In genomic region chr2:216033403-216033802, GRCh38 we compare ENCODE assay signal across 12 cellular contexts. TPM values are rescaled to one million over a fixed set of nuclear protein-coding genes. Genes with fewer than 3 reads are reported as not detected.
DNase-seq lines count a peak whose midpoint lies in the region; ATAC-seq and TF ChIP-seq lines count a peak whose summit lies in the region.
"Had no signal": no experiment of that assay in that cellular context is flagged by ENCODE, and none has a peak within 500 bp of the region (broad histone marks: within the 10 kb centered on the region; RNA-seq: fewer than 3 reads in every experiment).

No MANE protein-coding gene starts in this region.

- intact Hi-C loops in activated CD4-positive, alpha-beta T cell treated with anti-CD3 and anti-CD28 coated beads for 36 hours (cut with DNase I, micrococcal nuclease) = loop anchor here (2.0 to 5.0 kb wide), 6 partner anchors 17 to 379 kb away; partner anchors contain the start of genes PECR (in 1 of the 2), SMARCAL1 (in 1 of the 2) and TMEM169 (in 1 of the 2)
- intact Hi-C loops in activated CD4-positive, alpha-beta T cell treated with anti-CD3 and anti-CD28 coated beads, Interleukin-2, amount 10 ng/mL, durations not matched to agents 24 days and 14 days (cut with micrococcal nuclease) = loop anchor here (2.0 to 5.0 kb wide), 2 partner anchors 75 to 189 kb away; partner anchors contain the start of gene XRCC5
- intact Hi-C loops in testis (cut with DNase I; ENCODE audit: low total_unique reads) = no loop called here

- H3K27ac Mint-ChIP-seq in activated CD4-positive, alpha-beta T cell treated with anti-CD3 and anti-CD28 coated beads for 36 hours = peak overlapping the region; percentile 44
- no peak overlapping the region for H3K27ac Mint-ChIP-seq in activated CD4-positive, alpha-beta T cell treated with anti-CD3 and anti-CD28 coated beads, Interleukin-2, amount 10 ng/mL, durations not matched to agents 24 days and 14 days
- H3K27ac Mint-ChIP-seq in stimulated activated naive B cell treated with anti-CD40 and anti-IgM and Interleukin-4, amounts not matched to agents 10 μg/mL and 1 μg/mL and 100 μg/mL, for 72 hours = no peak overlapping the region

- no peak overlapping the region for H3K4me3 Mint-ChIP-seq in activated CD4-positive, alpha-beta T cell treated with anti-CD3 and anti-CD28 coated beads for 36 hours
- H3K4me3 Mint-ChIP-seq in activated CD4-positive, alpha-beta T cell treated with anti-CD3 and anti-CD28 coated beads, Interleukin-2, amount 10 ng/mL, durations not matched to agents 24 days and 14 days = no peak overlapping the region
- no peak overlapping the region for H3K4me3 Mint-ChIP-seq in stimulated activated naive B cell treated with anti-CD40 and anti-IgM and Interleukin-4, amounts not matched to agents 10 μg/mL and 1 μg/mL and 100 μg/mL, for 72 hours

- H3K36me3 Mint-ChIP-seq in activated CD4-positive, alpha-beta T cell treated with anti-CD3 and anti-CD28 coated beads for 36 hours (ENCODE audit: low read depth) = peaks cover 4% of the 10 kb centered on the region
- peaks cover 27% of the 10 kb centered on the region for H3K36me3 Mint-ChIP-seq in activated CD4-positive, alpha-beta T cell treated with anti-CD3 and anti-CD28 coated beads, Interleukin-2, amount 10 ng/mL, durations not matched to agents 24 days and 14 days (ENCODE audit: low read depth)
- H3K36me3 Mint-ChIP-seq in stimulated activated naive B cell treated with anti-CD40 and anti-IgM and Interleukin-4, amounts not matched to agents 10 μg/mL and 1 μg/mL and 100 μg/mL, for 72 hours = peaks cover 9 to 17% of the 10 kb centered on the region in 2 donors

- peaks cover 42% of the 10 kb centered on the region for H3K4me1 Mint-ChIP-seq in activated CD4-positive, alpha-beta T cell treated with anti-CD3 and anti-CD28 coated beads for 36 hours
- peaks cover 36% of the 10 kb centered on the region for H3K4me1 Mint-ChIP-seq in activated CD4-positive, alpha-beta T cell treated with anti-CD3 and anti-CD28 coated beads, Interleukin-2, amount 10 ng/mL, durations not matched to agents 24 days and 14 days
- peaks cover 22 to 27% of the 10 kb centered on the region in 2 donors for H3K4me1 Mint-ChIP-seq in stimulated activated naive B cell treated with anti-CD40 and anti-IgM and Interleukin-4, amounts not matched to agents 10 μg/mL and 1 μg/mL and 100 μg/mL, for 72 hours

- 95 to 97% methylated on average over 3 of the region's 3 CpGs for WGBS in testis, 2 donors

- ATAC-seq in activated CD4-positive, alpha-beta T cell treated with anti-CD3 and anti-CD28 coated beads for 36 hours = no peak
- ATAC-seq in HG02642 (IDR thresholded peaks at IDR 0.05; ENCODE audit: poor library complexity, unreplicated experiment) (peak; percentile 50), HG03432 (IDR thresholded peaks at IDR 0.05; ENCODE audit: unreplicated experiment) (peak; percentile 38)
- ATAC-seq in stimulated activated naive B cell treated with anti-CD40 and anti-IgM and Interleukin-4, amounts not matched to agents 10 μg/mL and 1 μg/mL and 100 μg/mL, for 72 hours (replicated peaks) = peak; percentile 30 to 59

- no peak overlapping the region for H3K27ac ChIP-seq in testis
- H3K27ac ChIP-seq: 22Rv1, left ventricle myocardium inferior, thyroid gland had no signal

- no peaks in the 10 kb centered on the region for H3K4me1 ChIP-seq in testis
- H3K4me1 ChIP-seq: left ventricle myocardium inferior had no signal

- no peaks in the 10 kb centered on the region for H3K9me3 Mint-ChIP-seq in activated CD4-positive, alpha-beta T cell treated with anti-CD3 and anti-CD28 coated beads for 36 hours (ENCODE audit: low read depth)
- no peaks in the 10 kb centered on the region for H3K9me3 Mint-ChIP-seq in activated CD4-positive, alpha-beta T cell treated with anti-CD3 and anti-CD28 coated beads, Interleukin-2, amount 10 ng/mL, durations not matched to agents 24 days and 14 days
- no peaks in the 10 kb centered on the region for H3K9me3 Mint-ChIP-seq in stimulated activated naive B cell treated with anti-CD40 and anti-IgM and Interleukin-4, amounts not matched to agents 10 μg/mL and 1 μg/mL and 100 μg/mL, for 72 hours

- TF ChIP-seq CTCF in testis (IDR thresholded peaks at IDR 0.05) = no peak

- no peak for TF ChIP-seq POLR2A in testis (IDR thresholded peaks at IDR 0.05)

- POLR2A ChIA-PET in activated CD4-positive, alpha-beta T cell treated with anti-CD3 and anti-CD28 coated beads for 36 hours (lab: Charles Lee) = interaction anchor here (0.7 to 0.8 kb wide), 2 partner anchors 76 to 77 kb away, joined by 3 to 4 read pairs; no protein-coding TSS in a partner anchor

- no peaks in the 10 kb centered on the region for H3K27me3 Mint-ChIP-seq in activated CD4-positive, alpha-beta T cell treated with anti-CD3 and anti-CD28 coated beads for 36 hours
- no peaks in the 10 kb centered on the region for H3K27me3 Mint-ChIP-seq in activated CD4-positive, alpha-beta T cell treated with anti-CD3 and anti-CD28 coated beads, Interleukin-2, amount 10 ng/mL, durations not matched to agents 24 days and 14 days
- no peaks in the 10 kb centered on the region for H3K27me3 Mint-ChIP-seq in stimulated activated naive B cell treated with anti-CD40 and anti-IgM and Interleukin-4, amounts not matched to agents 10 μg/mL and 1 μg/mL and 100 μg/mL, for 72 hours

- no peak overlapping the region for H3K4me3 ChIP-seq in testis
- H3K4me3 ChIP-seq: left ventricle myocardium inferior, thyroid gland had no signal

- H3K27me3 ChIP-seq in testis = no peaks in the 10 kb centered on the region
- H3K27me3 ChIP-seq: thyroid gland had no signal

- DNase-seq in activated CD4-positive, alpha-beta T cell treated with anti-CD3 and anti-CD28 coated beads for 36 hours = no peak
- DNase-seq in activated CD4-positive, alpha-beta T cell treated with anti-CD3 and anti-CD28 coated beads, Interleukin-2, amount 10 ng/mL, durations not matched to agents 24 days and 14 days = no peak
- no peak for DNase-seq in stimulated activated naive B cell treated with anti-CD40 and anti-IgM and Interleukin-4, amounts not matched to agents 10 μg/mL and 1 μg/mL and 100 μg/mL, for 72 hours
- no peak for DNase-seq in testis
- DNase-seq in NCI-H345 treated with DMSO at 0.1 percent for 48 hours (lab: John Stamatoyannopoulos, UW; ENCODE audit: unreplicated experiment) = no peak
- DNase-seq in HT-29 (ENCODE audit: low spot score) = no peak
- DNase-seq: NCI-H187 treated with DMSO at 0.1 percent for 48 hours had no signal

- no peaks in the 10 kb centered on the region for H3K9me3 ChIP-seq in testis
- H3K9me3 ChIP-seq: left ventricle myocardium inferior, thyroid gland had no signal

- CTCF ChIA-PET in activated CD4-positive, alpha-beta T cell treated with anti-CD3 and anti-CD28 coated beads for 36 hours (lab: Charles Lee) = interaction anchor here (0.6 to 5.8 kb wide), 33 partner anchors 8 to 371 kb away, joined by 3 to 52 read pairs (median 4); partner anchors contain the start of genes PECR, TMEM169 and XRCC5

- no peaks in the 10 kb centered on the region for H3K36me3 ChIP-seq in testis (ENCODE audit: low read depth, missing control alignments)

RNA-seq across cellular contexts. Expression of gene MREG, which starts 20.1 kb away (rescaled TPM):
- 1 to 10 TPM; 9.1 to 9.8 TPM for total RNA-seq in activated CD4-positive, alpha-beta T cell treated with anti-CD3 and anti-CD28 coated beads for 36 hours
- 10.6 and 10.9 TPM in 2 replicates for total RNA-seq in activated CD4-positive, alpha-beta T cell treated with anti-CD3 and anti-CD28 coated beads, Interleukin-2, amount 10 ng/mL, durations not matched to agents 24 days and 14 days
- 1 to 10 TPM; 4.3 to 5.2 TPM for total RNA-seq in testis
- 3.0 TPM for polyA plus RNA-seq in testis (ENCODE audit: insufficient read depth, low read depth, low replicate concordance)
- total RNA-seq in HT-29 (2014; rRNA removed; shearing (Covaris generic)) = 11.9 and 13.8 TPM in 2 replicates

RNA-seq across cellular contexts. Expression of gene PECR, which starts 48.2 kb away (rescaled TPM):
- total RNA-seq in activated CD4-positive, alpha-beta T cell treated with anti-CD3 and anti-CD28 coated beads for 36 hours = 10 to 100 TPM; 17.0 to 20.8 TPM
- 13.1 and 15.3 TPM in 2 replicates for total RNA-seq in activated CD4-positive, alpha-beta T cell treated with anti-CD3 and anti-CD28 coated beads, Interleukin-2, amount 10 ng/mL, durations not matched to agents 24 days and 14 days
- 1 to 10 TPM; 3.0 to 4.0 TPM for total RNA-seq in testis
- 3.0 TPM for polyA plus RNA-seq in testis (ENCODE audit: insufficient read depth, low read depth, low replicate concordance)
- total RNA-seq in HT-29 (2014; rRNA removed; shearing (Covaris generic)) = 15.6 and 26.5 TPM in 2 replicates

RNA-seq across cellular contexts. Expression of gene TMEM169, which starts 48.3 kb away (rescaled TPM):
- 1 to 10 TPM; 1.6 to 1.8 TPM for total RNA-seq in activated CD4-positive, alpha-beta T cell treated with anti-CD3 and anti-CD28 coated beads for 36 hours
- total RNA-seq in activated CD4-positive, alpha-beta T cell treated with anti-CD3 and anti-CD28 coated beads, Interleukin-2, amount 10 ng/mL, durations not matched to agents 24 days and 14 days = 0.51 and 0.97 TPM in 2 replicates
- total RNA-seq in testis = under 1 TPM; 0.31 to 0.37 TPM
- 1.0 TPM for polyA plus RNA-seq in testis (ENCODE audit: insufficient read depth, low read depth, low replicate concordance)
- total RNA-seq in HT-29 (2014; rRNA removed; shearing (Covaris generic)) = 0.08 and 0.53 TPM in 2 replicates
